40 cellular contexts compared by ENCODE assay signal in the genomic region with DNA sequence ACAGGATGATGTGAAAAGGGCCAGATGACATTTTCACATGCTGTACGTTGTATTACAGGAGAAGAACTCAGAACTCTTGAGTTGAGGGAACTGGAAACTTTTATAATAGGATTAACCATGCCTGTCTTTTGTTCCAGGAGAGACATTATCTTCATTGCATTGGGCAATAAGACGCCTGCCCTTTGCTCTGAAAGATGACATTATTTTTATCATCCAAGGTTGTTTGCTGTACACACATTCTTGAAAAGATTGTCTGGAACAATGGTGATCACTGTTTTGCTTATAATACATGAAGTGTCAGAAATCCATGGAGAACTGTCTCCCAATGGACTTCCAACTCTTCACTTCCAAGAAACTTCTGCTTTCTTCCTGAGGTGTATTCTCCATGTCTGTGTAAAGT.
"Had no signal": no experiment of that assay in that cellular context is flagged by ENCODE, and none has a peak within 500 bp of the region (broad histone marks: within the 10 kb centered on the region; RNA-seq: fewer than 3 reads in every experiment).

No MANE protein-coding gene starts in this region.

- H3K9me3 Mint-ChIP-seq: activated naive CD4-positive, alpha-beta T cell treated with anti-CD3 and anti-CD28 coated beads, Interleukin-2, amount 10 ng/mL, durations not matched to agents 7 days and 5 days; activated naive CD4-positive, alpha-beta T cell treated with anti-CD3 and anti-CD28 coated beads, Interleukin-2, amount 50 U/mL, for 24 hours; activated naive CD8-positive, alpha-beta T cell treated with anti-CD3 and anti-CD28 coated beads, Interleukin-2, amount 10 ng/mL, durations not matched to agents 7 days and 5 days; activated naive CD8-positive, alpha-beta T cell treated with anti-CD3 and anti-CD28 coated beads, Interleukin-2, amount 50 U/mL, for 24 hours; activated T-cell treated with anti-CD3 and anti-CD28 coated beads, Interleukin-2, amount 50 U/mL, for 4 hours; activated T-cell treated with anti-CD3 and anti-CD28 coated beads, Interleukin-2, amount 50 U/mL, for 72 hours; activated T-helper 1 cell treated with anti-CD3 and anti-CD28 coated beads, Interleukin-12 subunit alpha, Interleukin-12 subunit beta, Interleukin-2, Interleukin-4 antibody, amounts not matched to agents 30 ng/mL and 10 ng/mL and 1 ng/mL, durations not matched to agents 14 hours and 24 hours and 36 hours; activated T-helper 17 cell treated with anti-CD3 and anti-CD28 coated beads, Interleukin-2, amount 50 U/mL, for 72 hours; activated T-helper 2 cell treated with anti-CD3 and anti-CD28 coated beads, Interferon-gamma antibody, Interleukin-2, Interleukin-4, amounts not matched to agents 10 μg/mL and 5 μg/mL and 100 μg/mL, durations not matched to agents 14 hours and 24 hours and 36 hours; central memory CD8-positive, alpha-beta T cell had no signal

- H3K27me3 ChIP-seq: adrenal gland, ascending aorta, body of pancreas, brain microvascular endothelial cell, breast epithelium, cardiac muscle cell had no signal

- H3K4me3 ChIP-seq: adrenal gland, ascending aorta, body of pancreas, breast epithelium, cardiac muscle cell had no signal

- DNase-seq: activated effector memory CD4-positive, alpha-beta T cell treated with anti-CD3 and anti-CD28 coated beads, Interleukin-2, amount 50 U/mL, for 16 hours; activated effector memory CD4-positive, alpha-beta T cell treated with Interleukin-2 at 50 U/mL for 16 hours; activated gamma-delta T cell; activated gamma-delta T cell treated with Interleukin-2 at 50 U/mL for 16 hours; activated naive CD4-positive, alpha-beta T cell; activated naive CD4-positive, alpha-beta T cell treated with anti-CD3 and anti-CD28 coated beads for 36 hours; activated naive CD4-positive, alpha-beta T cell treated with anti-CD3 and anti-CD28 coated beads, Interleukin-2, amount 10 ng/mL, durations not matched to agents 7 days and 5 days; activated naive CD4-positive, alpha-beta T cell treated with anti-CD3 and anti-CD28 coated beads, Interleukin-2, amount 50 U/mL, for 16 hours; activated naive CD4-positive, alpha-beta T cell treated with Interleukin-2 at 50 U/mL for 16 hours; activated naive CD8-positive, alpha-beta T cell treated with anti-CD3 and anti-CD28 coated beads for 36 hours; activated naive CD8-positive, alpha-beta T cell treated with anti-CD3 and anti-CD28 coated beads, Interleukin-2, amount 10 ng/mL, durations not matched to agents 7 days and 5 days; activated naive CD8-positive, alpha-beta T cell treated with anti-CD3 and anti-CD28 coated beads, Interleukin-2, amount 50 U/mL, for 24 hours; activated T-cell treated with anti-CD3 and anti-CD28 coated beads for 4 hours; activated T-cell treated with anti-CD3 and anti-CD28 coated beads, Interleukin-2, amount 50 U/mL, for 1 hour; activated T-cell treated with anti-CD3 and anti-CD28 coated beads, Interleukin-2, amount 50 U/mL, for 24 hours; activated T-cell treated with anti-CD3 and anti-CD28 coated beads, Interleukin-2, amount 50 U/mL, for 4 hours; activated T-cell treated with anti-CD3 and anti-CD28 coated beads, Interleukin-2, amount 50 U/mL, for 48 hours; activated T-cell treated with anti-CD3 and anti-CD28 coated beads, Interleukin-2, amount 50 U/mL, for 72 hours; amniotic stem cell; amygdala; anterior cingulate cortex; body of pancreas; brain microvascular endothelial cell; caudate nucleus; central memory CD4-positive, alpha-beta T cell; cerebellar nuclear complex had no signal

- FAIRE-seq: astrocyte, bronchial epithelial cell had no signal

- H3K27me3 Mint-ChIP-seq: brain had no signal

- H3K36me3 ChIP-seq: adrenal gland, ascending aorta, brain microvascular endothelial cell, breast epithelium, cardiac muscle cell had no signal

- H3K27ac ChIP-seq: adrenal gland, ascending aorta, body of pancreas, brain microvascular endothelial cell, breast epithelium, cardiac muscle cell had no signal

- H3K4me3 Mint-ChIP-seq: activated naive CD4-positive, alpha-beta T cell treated with anti-CD3 and anti-CD28 coated beads for 36 hours; activated naive CD4-positive, alpha-beta T cell treated with anti-CD3 and anti-CD28 coated beads, Interleukin-2, amount 10 ng/mL, durations not matched to agents 7 days and 5 days; activated naive CD4-positive, alpha-beta T cell treated with anti-CD3 and anti-CD28 coated beads, Interleukin-2, amount 50 U/mL, for 24 hours; activated naive CD8-positive, alpha-beta T cell; activated naive CD8-positive, alpha-beta T cell treated with anti-CD3 and anti-CD28 coated beads for 36 hours; activated naive CD8-positive, alpha-beta T cell treated with anti-CD3 and anti-CD28 coated beads, Interleukin-2, amount 10 ng/mL, durations not matched to agents 7 days and 5 days; activated naive CD8-positive, alpha-beta T cell treated with anti-CD3 and anti-CD28 coated beads, Interleukin-2, amount 50 U/mL, for 24 hours; activated T-cell treated with anti-CD3 and anti-CD28 coated beads, Interleukin-2, amount 50 U/mL, for 24 hours; activated T-cell treated with anti-CD3 and anti-CD28 coated beads, Interleukin-2, amount 50 U/mL, for 4 hours; activated T-cell treated with anti-CD3 and anti-CD28 coated beads, Interleukin-2, amount 50 U/mL, for 72 hours; activated T-helper 1 cell treated with anti-CD3 and anti-CD28 coated beads, Interleukin-12 subunit alpha, Interleukin-12 subunit beta, Interleukin-2, Interleukin-4 antibody, amounts not matched to agents 30 ng/mL and 10 ng/mL and 1 ng/mL, durations not matched to agents 14 hours and 24 hours and 36 hours; activated T-helper 17 cell treated with anti-CD3 and anti-CD28 coated beads, Interleukin-2, amount 50 U/mL, for 72 hours; brain; central memory CD8-positive, alpha-beta T cell had no signal

- H3K9me3 ChIP-seq: adrenal gland, ascending aorta had no signal

- H3K27ac Mint-ChIP-seq: activated naive CD4-positive, alpha-beta T cell treated with anti-CD3 and anti-CD28 coated beads for 36 hours; activated naive CD4-positive, alpha-beta T cell treated with anti-CD3 and anti-CD28 coated beads, Interleukin-2, amount 10 ng/mL, durations not matched to agents 7 days and 5 days; activated naive CD4-positive, alpha-beta T cell treated with anti-CD3 and anti-CD28 coated beads, Interleukin-2, amount 50 U/mL, for 24 hours; activated naive CD4-positive, alpha-beta T cell treated with anti-CD3 and anti-CD28 coated beads, Interleukin-2, amount 50 U/mL, for 72 hours; activated naive CD8-positive, alpha-beta T cell; activated naive CD8-positive, alpha-beta T cell treated with anti-CD3 and anti-CD28 coated beads for 36 hours; activated naive CD8-positive, alpha-beta T cell treated with anti-CD3 and anti-CD28 coated beads, Interleukin-2, amount 10 ng/mL, durations not matched to agents 7 days and 5 days; activated naive CD8-positive, alpha-beta T cell treated with anti-CD3 and anti-CD28 coated beads, Interleukin-2, amount 50 U/mL, for 24 hours; activated T-cell treated with anti-CD3 and anti-CD28 coated beads, Interleukin-2, amount 50 U/mL, for 24 hours; activated T-cell treated with anti-CD3 and anti-CD28 coated beads, Interleukin-2, amount 50 U/mL, for 72 hours; activated T-helper 1 cell treated with anti-CD3 and anti-CD28 coated beads, Interleukin-12 subunit alpha, Interleukin-12 subunit beta, Interleukin-2, Interleukin-4 antibody, amounts not matched to agents 30 ng/mL and 10 ng/mL and 1 ng/mL, durations not matched to agents 14 hours and 24 hours and 36 hours; activated T-helper 17 cell treated with anti-CD3 and anti-CD28 coated beads, Interleukin-2, amount 50 U/mL, for 72 hours; activated T-helper 2 cell treated with anti-CD3 and anti-CD28 coated beads, Interferon-gamma antibody, Interleukin-2, Interleukin-4, amounts not matched to agents 10 μg/mL and 5 μg/mL and 100 μg/mL, durations not matched to agents 14 hours and 24 hours and 36 hours had no signal

- H3K36me3 Mint-ChIP-seq: activated naive CD4-positive, alpha-beta T cell treated with anti-CD3 and anti-CD28 coated beads, Interleukin-2, amount 10 ng/mL, durations not matched to agents 7 days and 5 days; activated naive CD4-positive, alpha-beta T cell treated with anti-CD3 and anti-CD28 coated beads, Interleukin-2, amount 50 U/mL, for 24 hours; activated naive CD4-positive, alpha-beta T cell treated with anti-CD3 and anti-CD28 coated beads, Interleukin-2, amount 50 U/mL, for 72 hours; activated naive CD8-positive, alpha-beta T cell; activated naive CD8-positive, alpha-beta T cell treated with anti-CD3 and anti-CD28 coated beads, Interleukin-2, amount 10 ng/mL, durations not matched to agents 7 days and 5 days; brain had no signal

- H3K4me1 Mint-ChIP-seq: activated naive CD4-positive, alpha-beta T cell treated with anti-CD3 and anti-CD28 coated beads, Interleukin-2, amount 10 ng/mL, durations not matched to agents 7 days and 5 days; activated naive CD4-positive, alpha-beta T cell treated with anti-CD3 and anti-CD28 coated beads, Interleukin-2, amount 50 U/mL, for 24 hours; activated T-helper 17 cell treated with anti-CD3 and anti-CD28 coated beads, Interleukin-2, amount 50 U/mL, for 72 hours; central memory CD8-positive, alpha-beta T cell had no signal

- H3K4me1 ChIP-seq: adrenal gland, ascending aorta, breast epithelium had no signal

- ATAC-seq: activated naive CD4-positive, alpha-beta T cell treated with anti-CD3 and anti-CD28 coated beads, Interleukin-2, amount 50 U/mL, for 72 hours; activated naive CD8-positive, alpha-beta T cell treated with anti-CD3 and anti-CD28 coated beads, Interleukin-2, amount 50 U/mL, for 24 hours; activated T-cell treated with anti-CD3 and anti-CD28 coated beads, Interleukin-2, amount 50 U/mL, for 4 hours; activated T-cell treated with anti-CD3 and anti-CD28 coated beads, Interleukin-2, amount 50 U/mL, for 72 hours; activated T-helper 17 cell treated with anti-CD3 and anti-CD28 coated beads, Interleukin-2, amount 50 U/mL, for 72 hours; body of pancreas had no signal
